ENCODE assay signal across 12 cellular contexts in genomic region chrX:24426921-24427746, GRCh38. TPM values are rescaled to one million over a fixed set of nuclear protein-coding genes. Genes with fewer than 3 reads are reported as not detected.
DNase-seq lines count a peak whose midpoint lies in the region; ATAC-seq and TF ChIP-seq lines count a peak whose summit lies in the region.
"Had no signal": no experiment of that assay in that cellular context is flagged by ENCODE, and none has a peak within 500 bp of the region (broad histone marks: within the 10 kb centered on the region; RNA-seq: fewer than 3 reads in every experiment).

No MANE protein-coding gene starts in this region.

- no peaks in the 10 kb centered on the region for H3K27me3 Mint-ChIP-seq in nephron (ENCODE audit: low read depth)
- H3K27me3 Mint-ChIP-seq: activated B cell treated with CpG ODN at 0.5 μM for 24 hours had no signal

- TF ChIP-seq CTCF in nephron (IDR thresholded peaks at IDR 0.05; ENCODE audit: unreplicated experiment in 3 of 3): no peak

- H3K9me3 Mint-ChIP-seq in nephron: peaks cover 5% of the 10 kb centered on the region
- H3K9me3 Mint-ChIP-seq: activated B cell treated with CpG ODN at 0.5 μM for 24 hours had no signal

- H3K36me3 Mint-ChIP-seq in nephron (ENCODE audit: low read depth): no peaks in the 10 kb centered on the region

- peaks cover 37% of the 10 kb centered on the region for H3K4me1 Mint-ChIP-seq in nephron

- H3K4me3 Mint-ChIP-seq in nephron: no peak overlapping the region
- H3K4me3 Mint-ChIP-seq: activated B cell treated with CpG ODN at 0.5 μM for 24 hours had no signal

- H3K27ac Mint-ChIP-seq in nephron: peak overlapping the region; percentile 89 to 97 (median 96)
- H3K27ac Mint-ChIP-seq: activated B cell treated with CpG ODN at 0.5 μM for 24 hours had no signal

- peak; percentile 19 to 24 for ATAC-seq in left cardiac atrium
- no peak for ATAC-seq in GM21576 (IDR thresholded peaks at IDR 0.05; ENCODE audit: unreplicated experiment)
- ATAC-seq in GM21717 (IDR thresholded peaks at IDR 0.05; ENCODE audit: unreplicated experiment): no peak

- intact Hi-C loops in left cardiac atrium (cut with DNase I) (no loop called here), cardiac septum (cut with DNase I) (no loop called here)

- DNase-seq in left cardiac atrium (no peak), cardiac septum (ENCODE audit: low spot score) (no peak), fibroblast of gingiva (ENCODE audit: low read depth) (peak; percentile 6)
- DNase-seq in activated CD8-positive, alpha-beta memory T cell treated with anti-CD3 and anti-CD28 coated beads for 24 hours: no peak
- DNase-seq in effector CD4-positive, alpha-beta T cell: no peak
- DNase-seq: activated B cell treated with CpG ODN at 0.5 μM for 24 hours, brain microvascular endothelial cell, DMS79, NCI-H526 treated with DMSO at 0.1 percent for 48 hours had no signal

RNA-seq across cellular contexts. Expression of gene PDK3, which starts 38.0 kb away (rescaled TPM):
- total RNA-seq in left cardiac atrium: 10 to 100 TPM; 16.3 to 20.5 TPM
- total RNA-seq in cardiac septum: 16.4 TPM

Comparison
In these comparisons a context has a peak if more than half of its experiments do, and no peak if none do; other contexts are left out.
1. ATAC-seq: peak in left cardiac atrium (2 of 2); none in GM21576 (single experiment) and GM21717 (single experiment).